8 cellular contexts compared by ENCODE assay signal in genomic region chr17:79045830-79046500, GRCh38. TPM values are rescaled to one million over a fixed set of nuclear protein-coding genes. Genes with fewer than 3 reads are reported as not detected.
DNase-seq lines count a peak whose midpoint lies in the region; ATAC-seq, FAIRE-seq and TF ChIP-seq lines count a peak whose summit lies in the region.

No MANE protein-coding gene starts in this region.

- no peak for TF ChIP-seq POLR2A in GM12892 (IDR thresholded peaks at IDR 0.05; ENCODE audit: low read depth, low read length)

- DNase-seq in GM12892 (ENCODE audit: insufficient read length), result peak; percentile 77
- DNase-seq in NCI-H226, result peak; percentile 38
- peak; percentile 77 for DNase-seq in activated CD4-positive, CD25-positive, alpha-beta regulatory T cell treated with anti-CD3 and anti-CD28 coated beads, Interleukin-2, amount 50 U/mL, for 72 hours
- DNase-seq in cerebellar cortex (ENCODE audit: low spot score), result peak; percentile 79
- peak; percentile 83 for DNase-seq in left kidney (ENCODE audit: low read depth, low spot score)
- DNase-seq in stimulated activated CD4-positive, alpha-beta T cell treated with anti-CD3 and anti-CD28 coated beads, Interleukin-4, amount 100 ng/mL, for 24 hours, result peak; percentile 66

- TF ChIP-seq CTCF in 22Rv1 (IDR thresholded peaks at IDR 0.05), result peak; percentile 97

- ATAC-seq in HG03159 (IDR thresholded peaks at IDR 0.05; ENCODE audit: unreplicated experiment), result no peak

- no peak overlapping the region for H3K27ac ChIP-seq in 22Rv1

- FAIRE-seq in GM12892 (lab: Jason Lieb, UNC), result peak; percentile 82

RNA-seq across cellular contexts. Expression of gene C1QTNF1, which starts 22.0 kb away (rescaled TPM):
- polyA plus RNA-seq in GM12892 (2012; ENCODE audit: missing spikeins), result 0.08 TPM

RNA-seq across cellular contexts. Expression of gene ENGASE, which starts 28.7 kb away (rescaled TPM):
- polyA plus RNA-seq in GM12892 (2012; ENCODE audit: missing spikeins), result 16.5 TPM

RNA-seq across cellular contexts. Expression of gene CANT1, which starts 36.4 kb away (rescaled TPM):
- 12.2 TPM for polyA plus RNA-seq in GM12892 (2012; ENCODE audit: missing spikeins)
